In the genomic region with DNA sequence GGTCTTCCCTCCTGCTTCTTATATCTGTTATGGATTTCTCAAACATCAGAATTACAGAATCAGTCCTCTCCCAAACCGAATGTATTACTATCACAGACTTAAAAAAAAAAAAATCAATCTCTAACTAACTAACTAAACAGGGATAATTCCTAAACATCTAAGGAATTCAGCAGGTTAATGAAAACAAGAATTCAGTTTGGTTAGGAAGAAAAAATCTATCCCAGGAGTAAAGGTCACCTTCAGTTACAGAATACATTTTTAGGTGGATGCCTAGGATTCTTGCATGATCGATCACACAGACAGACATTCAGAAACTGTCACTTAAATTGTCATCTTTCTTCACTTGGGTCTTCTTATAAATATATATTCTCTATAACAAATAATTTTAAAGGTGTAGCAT, we compare ENCODE assay signal across 27 cellular contexts. TPM values are rescaled to one million over a fixed set of nuclear protein-coding genes. Genes with fewer than 3 reads are reported as not detected.
A peak's percentile ranks its signal among the peaks of the same experiment; 100 is the strongest.
DNase-seq lines count a peak whose midpoint lies in the region; ATAC-seq, FAIRE-seq and TF ChIP-seq lines count a peak whose summit lies in the region.
"Had no signal": no experiment of that assay in that cellular context is flagged by ENCODE, and none has a peak within 500 bp of the region (broad histone marks: within the 10 kb centered on the region; RNA-seq: fewer than 3 reads in every experiment).

No MANE protein-coding gene starts in this region.

- H3K36me3 Mint-ChIP-seq in astrocyte (ENCODE audit: low read depth, unreplicated experiment), result peaks cover 2% of the 10 kb centered on the region
- H3K36me3 Mint-ChIP-seq in memory B cell, result peaks cover 31% of the 10 kb centered on the region

- no peak for TF ChIP-seq CTCF in A549 (IDR thresholded peaks at IDR 0.05)
- TF ChIP-seq CTCF in astrocyte (IDR thresholded peaks at IDR 0.05; ENCODE audit: insufficient read depth, low read depth, low read length), result no peak

- peaks cover 92% of the 10 kb centered on the region for H3K79me2 ChIP-seq in GM23248 (ENCODE audit: insufficient read depth)
- peaks cover 83% of the 10 kb centered on the region for H3K79me2 ChIP-seq in astrocyte (ENCODE audit: insufficient read depth, low read length)

- H3K9me3 ChIP-seq in A549 (no peaks in the 10 kb centered on the region), GM23248 (ENCODE audit: low read depth) (no peaks in the 10 kb centered on the region), astrocyte (ENCODE audit: insufficient read depth, low read depth, low read length) (no peaks in the 10 kb centered on the region), aorta (ENCODE audit: control insufficient read depth, low read length) (no peaks in the 10 kb centered on the region)
- H3K9me3 ChIP-seq: gastrocnemius medialis, stomach, thyroid gland had no signal

- TF ChIP-seq EP300 in A549 (IDR thresholded peaks at IDR 0.05), result no peak

- H3K4me1 ChIP-seq in A549 (peaks cover 42% of the 10 kb centered on the region), GM23248 (ENCODE audit: insufficient read depth) (peaks cover 33% of the 10 kb centered on the region), astrocyte (ENCODE audit: insufficient read depth, low read length) (peaks cover 4% of the 10 kb centered on the region), aorta (ENCODE audit: control insufficient read depth in 1 of 2, insufficient read depth in 2 of 2, low read length in 2 of 2) (no peaks in the 10 kb centered on the region)

- ATAC-seq in A549 (no peak), memory B cell (ENCODE audit: low read depth) (no peak), GM18861 (IDR thresholded peaks at IDR 0.05; ENCODE audit: unreplicated experiment) (no peak), HG03469 (IDR thresholded peaks at IDR 0.05; ENCODE audit: unreplicated experiment) (no peak), aorta (ENCODE audit: low FRiP score) (no peak)
- ATAC-seq: gastrocnemius medialis; GM12878; naive thymus-derived CD4-positive, alpha-beta T cell had no signal

- H3K27ac Mint-ChIP-seq in astrocyte (ENCODE audit: unreplicated experiment) (peak overlapping the region; percentile 70), memory B cell (peak overlapping the region; percentile 42)
- H3K27ac Mint-ChIP-seq: activated naive CD4-positive, alpha-beta T cell treated with anti-CD3 and anti-CD28 coated beads, Interleukin-2, amount 10 ng/mL, durations not matched to agents 7 days and 5 days; activated T-helper 1 cell treated with anti-CD3 and anti-CD28 coated beads, Interleukin-12 subunit alpha, Interleukin-12 subunit beta, Interleukin-2, Interleukin-4 antibody, amounts not matched to agents 30 ng/mL and 10 ng/mL and 1 ng/mL, durations not matched to agents 14 hours and 24 hours and 36 hours had no signal

- FAIRE-seq in A549 (lab: Jason Lieb, UNC) (no peak), astrocyte (lab: Jason Lieb, UNC) (no peak)
- FAIRE-seq: GM12878 had no signal

- TF ChIP-seq RAD21 in A549 (conservative IDR thresholded peaks at IDR 0.05 in 1 of 2, IDR thresholded peaks at IDR 0.05 in 1 of 2), result no peak

- H3K9me2 ChIP-seq in GM23248 (ENCODE audit: insufficient read depth), result no peaks in the 10 kb centered on the region

- H3K27me3 Mint-ChIP-seq in astrocyte (ENCODE audit: low read depth, unreplicated experiment) (no peaks in the 10 kb centered on the region), memory B cell (no peaks in the 10 kb centered on the region)
- H3K27me3 Mint-ChIP-seq: activated naive CD4-positive, alpha-beta T cell treated with anti-CD3 and anti-CD28 coated beads, Interleukin-2, amount 10 ng/mL, durations not matched to agents 7 days and 5 days; naive thymus-derived CD4-positive, alpha-beta T cell had no signal

- H3K27me3 ChIP-seq in GM23248 (replicated peaks; ENCODE audit: insufficient read depth) (no peaks in the 10 kb centered on the region), astrocyte (ENCODE audit: insufficient read depth, low read length) (no peaks in the 10 kb centered on the region), aorta (ENCODE audit: control insufficient read depth in 1 of 2, insufficient read depth in 2 of 2, low read length in 1 of 2) (no peaks in the 10 kb centered on the region)
- H3K27me3 ChIP-seq: gastrocnemius medialis, stomach, thyroid gland had no signal

- 0 out of 2 replicates have a peak, but pooled peaks cover 4% of the 10 kb centered on the region for H3K36me3 ChIP-seq in GM23248 (ENCODE audit: low read depth)
- peaks cover 7% of the 10 kb centered on the region for H3K36me3 ChIP-seq in astrocyte (ENCODE audit: insufficient read depth, low read length)
- H3K36me3 ChIP-seq in aorta (ENCODE audit: control insufficient read depth in 1 of 2, insufficient read depth in 2 of 2, low read length in 1 of 2), result peaks cover 0 to 2% of the 10 kb centered on the region in 2 donors
- H3K36me3 ChIP-seq: gastrocnemius medialis, thyroid gland had no signal

- H3K4me3 ChIP-seq in A549 (no peak overlapping the region), GM23248 (no peak overlapping the region), astrocyte (ENCODE audit: insufficient read depth, low read depth, low read length) (no peak overlapping the region), aorta (ENCODE audit: low read length in 2 of 2) (no peak overlapping the region)
- H3K4me3 ChIP-seq: gastrocnemius medialis, GM12878, smooth muscle cell, stomach, thyroid gland had no signal

- H3K4me2 ChIP-seq in A549 (peak overlapping the region; percentile 6; the same call in 1 of the 3 replicates), GM23248 (ENCODE audit: unreplicated experiment) (peak overlapping the region; percentile 30), astrocyte (ENCODE audit: low read length) (no peak overlapping the region)
- H3K4me2 ChIP-seq: smooth muscle cell had no signal

- H3K9ac ChIP-seq in GM23248 (no peak overlapping the region), astrocyte (ENCODE audit: low read length) (no peak overlapping the region)

- 0 out of 2 replicates have a peak, but pooled peaks cover 7% of the 10 kb centered on the region for H3F3A ChIP-seq in GM23248 (ENCODE audit: insufficient read depth)

- H4K20me1 ChIP-seq in GM23248 (ENCODE audit: insufficient read depth) (0 out of 2 replicates have a peak, but pooled peaks cover 3% of the 10 kb centered on the region), astrocyte (ENCODE audit: insufficient read depth, low read length) (peaks cover 44% of the 10 kb centered on the region)

- WGBS in A549 (ENCODE audit: missing lambda C conversion rate), result 39% methylated on average over 2 of the region's 2 CpGs
- WGBS in GM23248 (ENCODE audit: low coverage in 1 of 2, low lambda C conversion rate in 2 of 2, missing lambda C conversion rate in 2 of 2), 2 experiments, result 86 to 90% methylated on average over 2 of the region's 2 CpGs
- 78 to 80% methylated on average over 2 of the region's 2 CpGs for WGBS in aorta, 2 donors

- no peaks in the 10 kb centered on the region for H3K9me3 Mint-ChIP-seq in astrocyte (ENCODE audit: unreplicated experiment)
- H3K9me3 Mint-ChIP-seq in memory B cell, result no peaks in the 10 kb centered on the region
- H3K9me3 Mint-ChIP-seq: activated naive CD4-positive, alpha-beta T cell treated with anti-CD3 and anti-CD28 coated beads, Interleukin-2, amount 10 ng/mL, durations not matched to agents 7 days and 5 days; activated T-helper 1 cell treated with anti-CD3 and anti-CD28 coated beads, Interleukin-12 subunit alpha, Interleukin-12 subunit beta, Interleukin-2, Interleukin-4 antibody, amounts not matched to agents 30 ng/mL and 10 ng/mL and 1 ng/mL, durations not matched to agents 14 hours and 24 hours and 36 hours; naive thymus-derived CD4-positive, alpha-beta T cell had no signal

- in situ Hi-C loops in GM23248 (cut with MboI), result loop anchor here (10.0 kb wide), 1 partner anchor 126 kb away; no protein-coding TSS in a partner anchor

- POLR2A ChIA-PET in A549 (lab: Yijun Ruan, JAX), result no interaction called here

- no peak overlapping the region for H3K4me3 Mint-ChIP-seq in astrocyte (ENCODE audit: unreplicated experiment)
- no peak overlapping the region for H3K4me3 Mint-ChIP-seq in memory B cell
- H3K4me3 Mint-ChIP-seq: activated naive CD4-positive, alpha-beta T cell treated with anti-CD3 and anti-CD28 coated beads, Interleukin-2, amount 10 ng/mL, durations not matched to agents 7 days and 5 days; activated T-helper 1 cell treated with anti-CD3 and anti-CD28 coated beads, Interleukin-12 subunit alpha, Interleukin-12 subunit beta, Interleukin-2, Interleukin-4 antibody, amounts not matched to agents 30 ng/mL and 10 ng/mL and 1 ng/mL, durations not matched to agents 14 hours and 24 hours and 36 hours had no signal

- no peak for DNase-seq in A549 (ENCODE audit: low read depth in 1 of 2, low spot score in 1 of 2)
- no peak for DNase-seq in GM23248
- DNase-seq in astrocyte (ENCODE audit: low read depth), result no peak
- DNase-seq in memory B cell (ENCODE audit: low spot score in 2 of 2), result no peak
- DNase-seq in aorta, result no peak
- DNase-seq in activated naive CD4-positive, alpha-beta T cell (lab: John Stamatoyannopoulos, UW), result no peak
- DNase-seq: activated naive CD4-positive, alpha-beta T cell treated with anti-CD3 and anti-CD28 coated beads, Interleukin-2, amount 10 ng/mL, durations not matched to agents 7 days and 5 days; amniotic stem cell; C1 segment of cervical spinal cord; COR-L47; cortex of kidney; gastrocnemius medialis; midbrain; naive thymus-derived CD4-positive, alpha-beta T cell; NCI-H1105 treated with DMSO at 0.1 percent for 48 hours; NCI-H1930; NCI-H524 treated with DMSO at 0.1 percent for 48 hours; SHP77; stimulated activated CD4-positive, alpha-beta T cell treated with anti-CD3 and anti-CD28 coated beads, Interleukin-2, amount 100 ng/mL, for 24 hours; stomach; T-helper 9 cell; thyroid gland had no signal

- CTCF ChIA-PET in A549 (lab: Yijun Ruan, JAX), result interaction anchor here (1.3 kb wide), 1 partner anchor 183 kb away, joined by 3 read pairs; no protein-coding TSS in a partner anchor

- H3K27ac ChIP-seq in A549 (no peak overlapping the region), GM23248 (no peak overlapping the region), astrocyte (ENCODE audit: low read depth, low read length) (no peak overlapping the region), aorta (ENCODE audit: low read depth in 1 of 2, low read length in 2 of 2) (no peak overlapping the region)
- H3K27ac ChIP-seq: gastrocnemius medialis, stomach, thyroid gland had no signal

- H2AFZ ChIP-seq in GM23248 (no peak overlapping the region), astrocyte (ENCODE audit: low read depth, low read length) (no peak overlapping the region)

- H3K4me1 Mint-ChIP-seq in astrocyte (ENCODE audit: low read depth, unreplicated experiment) (peaks cover 54% of the 10 kb centered on the region), memory B cell (peaks cover 27% of the 10 kb centered on the region)

- intact Hi-C loops in aorta (cut with DNase I), result loop anchor here in 1 of 2 donors (5.0 kb wide), 1 partner anchor 1231 kb away; no protein-coding TSS in a partner anchor

- no peak for TF ChIP-seq POLR2A in A549 (IDR thresholded peaks at IDR 0.05; ENCODE audit: low read length)

RNA-seq across cellular contexts. Expression of gene PTAR1, which starts 11.5 kb away (rescaled TPM):
- polyA plus RNA-seq in A549 (2011; rRNA removed) (32.4 and 34.6 TPM in 2 replicates), A549 (2017; fragmentation: RNase III; extraction: RNeasy Plus Mini Kit Qiagen cat#74134 plus additional on column Dnase treatment) (16.6 to 17.2 TPM (median 16.9 TPM) in 3 replicates), GM23248 (2016; fragmentation: Nextera tagmentation; extraction: Ambion mirVana) (10.8 and 11.0 TPM in 2 replicates), aorta (10 to 100 TPM in 1 of 2 donors, 1 to 10 TPM in 1; 9.0 to 10.5 TPM)
- 3.8 and 4.5 TPM in 2 replicates for polyA plus RNA-seq in A549 (2012; cell fraction: cytosol; rRNA removed)
- polyA plus RNA-seq in A549 (2012; cell fraction: nucleus; rRNA removed), result 5.1 and 10.2 TPM in 2 replicates
- polyA minus RNA-seq in A549 (2011; rRNA and poly(A)+ RNA removed), result 35.8 and 42.7 TPM in 2 replicates
- 48.4 and 57.9 TPM in 2 replicates for total RNA-seq in GM23248 (2014; rRNA removed; shearing (Covaris generic))
- total RNA-seq in astrocyte (73.9 and 76.8 TPM in 2 replicates), aorta (10 to 100 TPM; 52.2 to 54.4 TPM)
